ENCODE assay signal across 2 cellular contexts in the genomic region with DNA sequence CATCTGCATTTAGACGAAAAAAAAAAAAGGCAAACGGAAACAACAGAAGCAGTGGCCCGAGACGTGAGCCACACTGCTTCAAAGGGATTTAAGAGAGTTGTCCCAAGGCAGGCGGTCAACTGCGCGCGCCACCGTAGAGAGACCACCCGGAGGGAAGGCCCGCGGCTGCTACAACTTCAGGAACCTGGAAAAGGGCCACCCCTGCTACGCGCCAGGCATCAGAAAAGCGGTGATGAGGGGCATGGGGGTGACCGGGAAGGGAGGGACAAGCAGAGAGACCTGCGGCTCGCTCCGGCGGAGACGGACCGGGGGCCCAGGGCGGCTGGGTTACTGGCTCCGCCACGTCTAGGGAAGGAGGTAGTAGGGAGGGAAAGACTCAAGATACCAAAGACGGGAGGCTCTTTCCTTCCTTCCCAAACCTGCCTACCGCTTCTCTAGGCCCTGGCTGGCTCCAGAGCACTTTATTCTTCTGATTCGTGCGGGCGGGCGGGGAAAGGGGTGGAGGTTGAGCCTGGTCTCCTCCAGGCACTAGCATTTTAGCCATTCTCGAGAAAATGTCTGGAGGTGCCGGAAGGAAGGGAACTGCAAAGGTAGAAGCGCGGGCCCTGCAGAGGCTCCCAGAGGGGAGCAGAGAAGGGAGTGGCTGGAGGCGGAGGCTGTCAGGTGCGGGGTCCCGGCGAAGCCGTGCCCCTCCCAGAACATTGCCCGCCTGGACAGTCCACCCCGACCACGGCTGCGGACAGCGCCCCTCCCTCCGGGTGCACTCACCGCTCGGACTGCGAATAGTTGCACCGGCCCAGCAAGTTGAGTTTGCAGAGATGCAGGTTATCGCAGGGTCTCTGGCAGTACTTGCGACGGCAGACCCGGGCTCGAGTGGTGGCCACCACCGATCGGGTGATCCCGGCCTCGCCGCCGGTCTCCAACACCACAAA.
TF ChIP-seq lines count a peak whose summit lies in the region.

No MANE protein-coding gene starts in this region.

TF ChIP-seq in IMR-90, 13 proteins besides CTCF, POLR2A, EP300 and RAD21:
- TF ChIP-seq ELK1 (IDR thresholded peaks at IDR 0.05; ENCODE audit: borderline replicate concordance, low read depth, low read length) (no peak), NFE2L2 (IDR thresholded peaks at IDR 0.05; ENCODE audit: low read depth, low read length) (no peak), RCOR1 (IDR thresholded peaks at IDR 0.05; ENCODE audit: insufficient replicate concordance, low read length) (no peak), MXI1 (IDR thresholded peaks at IDR 0.05; ENCODE audit: borderline replicate concordance, low read depth, low read length) (no peak), SMC3 (IDR thresholded peaks at IDR 0.05; ENCODE audit: low read depth, low read length) (no peak), BHLHE40 (IDR thresholded peaks at IDR 0.05; ENCODE audit: low read depth, low read length) (no peak), CEBPB (IDR thresholded peaks at IDR 0.05; ENCODE audit: low read depth, low read length) (no peak)
- TF ChIP-seq, protein P1, sequence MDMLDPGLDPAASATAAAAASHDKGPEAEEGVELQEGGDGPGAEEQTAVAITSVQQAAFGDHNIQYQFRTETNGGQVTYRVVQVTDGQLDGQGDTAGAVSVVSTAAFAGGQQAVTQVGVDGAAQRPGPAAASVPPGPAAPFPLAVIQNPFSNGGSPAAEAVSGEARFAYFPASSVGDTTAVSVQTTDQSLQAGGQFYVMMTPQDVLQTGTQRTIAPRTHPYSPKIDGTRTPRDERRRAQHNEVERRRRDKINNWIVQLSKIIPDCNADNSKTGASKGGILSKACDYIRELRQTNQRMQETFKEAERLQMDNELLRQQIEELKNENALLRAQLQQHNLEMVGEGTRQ (IDR thresholded peaks at IDR 0.05; ENCODE audit: low read depth, low read length): no peak
TF ChIP-seq in IMR-90: peak in this region for 0.

TF ChIP-seq in WTC11, 78 proteins besides CTCF, POLR2A, EP300 and RAD21:
- TF ChIP-seq ZNF317 (CRISPR knock-in tag; IDR thresholded peaks at IDR 0.05; ENCODE audit: borderline replicate concordance, low read depth) (no peak), TEAD4 (CRISPR knock-in tag; IDR thresholded peaks at IDR 0.05) (no peak), SMAD4 (CRISPR knock-in tag; IDR thresholded peaks at IDR 0.05) (no peak), TCF7 (CRISPR knock-in tag; IDR thresholded peaks at IDR 0.05; ENCODE audit: low read depth) (peak; percentile 71), NR2C2 (CRISPR knock-in tag; IDR thresholded peaks at IDR 0.05) (no peak), E2F5 (CRISPR knock-in tag; IDR thresholded peaks at IDR 0.05) (peak; percentile 65; the same call in 1 of the 2 replicates), ZNF263 (CRISPR knock-in tag; IDR thresholded peaks at IDR 0.05; ENCODE audit: low read depth) (no peak), MYBL2 (CRISPR knock-in tag; IDR thresholded peaks at IDR 0.05) (peak; percentile 35; the same call in 1 of the 2 replicates), NR3C1 (CRISPR knock-in tag; conservative IDR thresholded peaks at IDR 0.05; ENCODE audit: low read depth) (no peak)
- TF ChIP-seq, protein P1 (CRISPR knock-in tag; IDR thresholded peaks at IDR 0.05): no peak
- TF ChIP-seq, protein P2, sequence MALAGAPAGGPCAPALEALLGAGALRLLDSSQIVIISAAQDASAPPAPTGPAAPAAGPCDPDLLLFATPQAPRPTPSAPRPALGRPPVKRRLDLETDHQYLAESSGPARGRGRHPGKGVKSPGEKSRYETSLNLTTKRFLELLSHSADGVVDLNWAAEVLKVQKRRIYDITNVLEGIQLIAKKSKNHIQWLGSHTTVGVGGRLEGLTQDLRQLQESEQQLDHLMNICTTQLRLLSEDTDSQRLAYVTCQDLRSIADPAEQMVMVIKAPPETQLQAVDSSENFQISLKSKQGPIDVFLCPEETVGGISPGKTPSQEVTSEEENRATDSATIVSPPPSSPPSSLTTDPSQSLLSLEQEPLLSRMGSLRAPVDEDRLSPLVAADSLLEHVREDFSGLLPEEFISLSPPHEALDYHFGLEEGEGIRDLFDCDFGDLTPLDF (CRISPR knock-in tag; IDR thresholded peaks at IDR 0.05): no peak
- TF ChIP-seq, protein P3, sequence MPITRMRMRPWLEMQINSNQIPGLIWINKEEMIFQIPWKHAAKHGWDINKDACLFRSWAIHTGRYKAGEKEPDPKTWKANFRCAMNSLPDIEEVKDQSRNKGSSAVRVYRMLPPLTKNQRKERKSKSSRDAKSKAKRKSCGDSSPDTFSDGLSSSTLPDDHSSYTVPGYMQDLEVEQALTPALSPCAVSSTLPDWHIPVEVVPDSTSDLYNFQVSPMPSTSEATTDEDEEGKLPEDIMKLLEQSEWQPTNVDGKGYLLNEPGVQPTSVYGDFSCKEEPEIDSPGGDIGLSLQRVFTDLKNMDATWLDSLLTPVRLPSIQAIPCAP (CRISPR knock-in tag; IDR thresholded peaks at IDR 0.05): no peak
TF ChIP-seq in WTC11: peak in this region for 3.
